Comparison of ENCODE assay signal across 1 cellular context in genomic region chr16:54460254-54460860, GRCh38.
TF ChIP-seq lines count a peak whose summit lies in the region.

No MANE protein-coding gene starts in this region.

TF ChIP-seq in GM23338, 12 proteins besides CTCF, POLR2A, EP300 and RAD21 (continued from another document):
- TF ChIP-seq ZNF462 (CRISPR knock-in tag; IDR thresholded peaks at IDR 0.05), result no peak
- TF ChIP-seq REST (IDR thresholded peaks at IDR 0.05; ENCODE audit: unreplicated experiment), result no peak
- no peak for TF ChIP-seq ZNF114 (CRISPR knock-in tag; IDR thresholded peaks at IDR 0.05)
- TF ChIP-seq ZNF331 (CRISPR knock-in tag; IDR thresholded peaks at IDR 0.05; ENCODE audit: low read depth), result no peak
- TF ChIP-seq CREB1 (CRISPR knock-in tag; IDR thresholded peaks at IDR 0.05; ENCODE audit: low read depth), result no peak
- no peak for TF ChIP-seq NANOG (IDR thresholded peaks at IDR 0.05; ENCODE audit: borderline replicate concordance)
- no peak for TF ChIP-seq JUNB (IDR thresholded peaks at IDR 0.05; ENCODE audit: unreplicated experiment)
- no peak for TF ChIP-seq EZH2phosphoT487 (IDR thresholded peaks at IDR 0.05; ENCODE audit: unreplicated experiment)
- TF ChIP-seq EZH2 (IDR thresholded peaks at IDR 0.05; ENCODE audit: low read depth, unreplicated experiment), result no peak
